ENCODE assay signal across 11 cellular contexts in the genomic region with DNA sequence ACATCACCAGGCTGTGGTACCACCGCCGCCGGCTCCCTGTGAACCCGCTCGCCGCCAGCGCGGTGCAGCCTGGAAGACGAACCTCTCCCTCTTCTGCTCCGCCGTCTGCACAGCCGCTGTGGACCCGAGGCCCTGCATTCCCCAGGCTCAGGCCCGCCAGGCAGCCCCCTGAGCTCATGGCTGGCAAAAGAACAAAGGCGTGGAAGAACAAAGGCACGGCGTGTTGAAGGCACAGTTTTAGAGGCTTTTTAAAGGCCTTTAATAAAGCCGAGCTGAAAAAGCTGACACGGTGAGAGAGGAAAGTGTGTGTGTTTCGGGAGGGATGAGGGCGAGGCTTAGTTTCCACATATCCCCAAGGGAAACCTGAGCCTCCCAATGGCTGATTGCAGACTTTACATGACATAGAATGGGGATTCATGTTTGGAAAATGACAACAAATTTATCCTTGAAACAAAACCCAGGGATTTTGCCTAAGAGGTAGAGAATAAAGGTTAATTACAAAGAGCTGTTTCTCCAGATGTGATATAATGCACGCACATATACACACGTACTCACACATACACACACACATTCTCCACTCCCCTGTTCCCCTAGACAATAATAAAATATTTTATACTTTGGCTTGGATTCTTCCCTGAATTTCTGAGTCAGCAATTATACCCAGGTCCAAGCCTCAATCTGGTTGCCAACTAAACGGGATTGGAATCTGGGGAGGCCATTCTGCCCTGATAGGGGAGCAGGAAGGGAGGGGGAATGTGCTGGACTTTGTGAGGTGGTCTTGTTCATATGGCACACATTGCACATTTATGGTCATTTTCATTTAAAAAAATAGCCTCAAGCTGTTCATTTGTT. TPM values are rescaled to one million over a fixed set of nuclear protein-coding genes. Genes with fewer than 3 reads are reported as not detected.
DNase-seq lines count a peak whose midpoint lies in the region; ATAC-seq and TF ChIP-seq lines count a peak whose summit lies in the region.
"Had no signal": no experiment of that assay in that cellular context is flagged by ENCODE, and none has a peak within 500 bp of the region (broad histone marks: within the 10 kb centered on the region; RNA-seq: fewer than 3 reads in every experiment).

No MANE protein-coding gene starts in this region.

- intact Hi-C loops in Caco-2 (cut with micrococcal nuclease; ENCODE audit: unreplicated experiment): no loop called here
- intact Hi-C loops in activated CD4-positive, alpha-beta T cell treated with anti-CD3 and anti-CD28 coated beads for 36 hours (cut with DNase I, micrococcal nuclease): no loop called here

- peaks cover 4% of the 10 kb centered on the region for H3F3A ChIP-seq in SK-N-SH (replicated peaks; ENCODE audit: insufficient read depth)

- H3K4me1 Mint-ChIP-seq in Caco-2 (ENCODE audit: low read depth, unreplicated experiment): no peaks in the 10 kb centered on the region
- H3K4me1 Mint-ChIP-seq in activated CD4-positive, alpha-beta T cell treated with anti-CD3 and anti-CD28 coated beads for 36 hours: peaks cover under 1% of the 10 kb centered on the region
- H3K4me1 Mint-ChIP-seq in effector memory CD8-positive, alpha-beta T cell (ENCODE audit: low read depth in 2 of 2): no peaks in the 10 kb centered on the region

- POLR2A ChIA-PET in SK-N-SH (lab: Yijun Ruan, JAX) (no interaction called here), Caco-2 (lab: Charles Lee) (no interaction called here)
- POLR2A ChIA-PET in activated CD4-positive, alpha-beta T cell treated with anti-CD3 and anti-CD28 coated beads for 36 hours (lab: Charles Lee): no interaction called here

- in situ Hi-C loops in brain microvascular endothelial cell (cut with HindIII; ENCODE audit: low pct_ligation_motif_present, low sequenced_read_pairs): loop anchor here (25.0 kb wide), 1 partner anchor 402 kb away; no protein-coding TSS in a partner anchor

- H3K9me3 ChIP-seq in SK-N-SH (no peaks in the 10 kb centered on the region), osteoblast (ENCODE audit: low read depth, low read length) (no peaks in the 10 kb centered on the region), Caco-2 (no peaks in the 10 kb centered on the region)
- H3K9me3 ChIP-seq: transverse colon had no signal

- H3K27ac ChIP-seq in SK-N-SH (ENCODE audit: low read depth in 2 of 2, low read length in 1 of 2) (peak overlapping the region in 1 of 2 experiments; percentile 30; a peak in 2 of 4 replicates), osteoblast (ENCODE audit: low read depth, low read length) (peak overlapping the region; percentile 93), brain microvascular endothelial cell (no peak overlapping the region)
- H3K27ac ChIP-seq: transverse colon had no signal

- ATAC-seq in activated CD4-positive, alpha-beta T cell treated with anti-CD3 and anti-CD28 coated beads for 36 hours: no peak
- no peak for ATAC-seq in effector memory CD8-positive, alpha-beta T cell (replicated peaks)
- ATAC-seq: naive thymus-derived CD4-positive, alpha-beta T cell had no signal

- TF ChIP-seq CTCF in SK-N-SH (IDR thresholded peaks at IDR 0.05) (no peak), fibroblast of pulmonary artery (IDR thresholded peaks at IDR 0.05; ENCODE audit: low read length, missing control alignments) (no peak), osteoblast (IDR thresholded peaks at IDR 0.05; ENCODE audit: extremely low read depth, low read depth, low read length) (no peak), brain microvascular endothelial cell (IDR thresholded peaks at IDR 0.05; ENCODE audit: low read depth, low read length, missing control alignments) (no peak), Caco-2 (IDR thresholded peaks at IDR 0.05; ENCODE audit: insufficient read depth in 1 of 2, low read depth in 1 of 2, low read length in 1 of 2, severe bottlenecking in 1 of 2, unreplicated experiment in 1 of 2) (no peak)

- TF ChIP-seq RAD21 in SK-N-SH (IDR thresholded peaks at IDR 0.05; ENCODE audit: low read length): no peak

- H3K4me2 ChIP-seq in SK-N-SH: no peak overlapping the region
- H3K4me2 ChIP-seq in osteoblast (ENCODE audit: insufficient read depth, low read length): peak overlapping the region; percentile 70

- peaks cover 8 to 11% of the 10 kb centered on the region in 2 experiments; a peak in 2 of 4 replicates for H3K4me1 ChIP-seq in SK-N-SH (ENCODE audit: control insufficient read depth in 1 of 2, insufficient read depth in 2 of 2, low read depth in 1 of 2, low read length in 1 of 2)
- peaks cover 53% of the 10 kb centered on the region for H3K4me1 ChIP-seq in osteoblast (ENCODE audit: insufficient read depth, low read length)
- H3K4me1 ChIP-seq in Caco-2: no peaks in the 10 kb centered on the region
- H3K4me1 ChIP-seq: transverse colon had no signal

- H3K36me3 Mint-ChIP-seq in Caco-2 (ENCODE audit: insufficient read depth, unreplicated experiment): no peaks in the 10 kb centered on the region
- H3K36me3 Mint-ChIP-seq in activated CD4-positive, alpha-beta T cell treated with anti-CD3 and anti-CD28 coated beads for 36 hours (ENCODE audit: low read depth): no peaks in the 10 kb centered on the region
- no peaks in the 10 kb centered on the region for H3K36me3 Mint-ChIP-seq in effector memory CD8-positive, alpha-beta T cell (ENCODE audit: insufficient read depth)

- H3K27me3 Mint-ChIP-seq in Caco-2 (ENCODE audit: insufficient read depth, unreplicated experiment): no peaks in the 10 kb centered on the region
- no peaks in the 10 kb centered on the region for H3K27me3 Mint-ChIP-seq in activated CD4-positive, alpha-beta T cell treated with anti-CD3 and anti-CD28 coated beads for 36 hours
- peaks cover 6 to 8% of the 10 kb centered on the region in 2 donors for H3K27me3 Mint-ChIP-seq in effector memory CD8-positive, alpha-beta T cell
- H3K27me3 Mint-ChIP-seq: naive thymus-derived CD4-positive, alpha-beta T cell had no signal

- no peaks in the 10 kb centered on the region for H3K79me2 ChIP-seq in SK-N-SH (ENCODE audit: insufficient read depth)
- peaks cover 13% of the 10 kb centered on the region for H3K79me2 ChIP-seq in osteoblast (ENCODE audit: insufficient read depth, low read length)

- H3K9ac ChIP-seq in SK-N-SH: no peak overlapping the region

- peak in 1 of 2 experiments; percentile 72; a peak in 1 of 4 replicates for TF ChIP-seq EP300 in SK-N-SH (IDR thresholded peaks at IDR 0.05; ENCODE audit: borderline replicate concordance in 1 of 2, low read depth in 1 of 2, low read length in 1 of 2)

- no peak overlapping the region for H3K4me3 Mint-ChIP-seq in Caco-2 (ENCODE audit: unreplicated experiment)
- H3K4me3 Mint-ChIP-seq in activated CD4-positive, alpha-beta T cell treated with anti-CD3 and anti-CD28 coated beads for 36 hours: no peak overlapping the region
- H3K4me3 Mint-ChIP-seq in effector memory CD8-positive, alpha-beta T cell: no peak overlapping the region
- H3K4me3 Mint-ChIP-seq: naive thymus-derived CD4-positive, alpha-beta T cell had no signal

- WGBS in SK-N-SH (ENCODE audit: low lambda C conversion rate): 79% methylated on average over 16 of the region's 24 CpGs

- no peaks in the 10 kb centered on the region for H4K20me1 ChIP-seq in SK-N-SH (ENCODE audit: insufficient read depth)
- no peaks in the 10 kb centered on the region for H4K20me1 ChIP-seq in osteoblast (ENCODE audit: insufficient read depth, low read length)

- no peaks in the 10 kb centered on the region for H3K27me3 ChIP-seq in SK-N-SH (ENCODE audit: insufficient read depth)
- H3K27me3 ChIP-seq in osteoblast (ENCODE audit: insufficient read depth, low read length): no peaks in the 10 kb centered on the region
- H3K27me3 ChIP-seq in brain microvascular endothelial cell (replicated peaks): no peaks in the 10 kb centered on the region
- H3K27me3 ChIP-seq in Caco-2 (replicated peaks; ENCODE audit: control insufficient read depth, insufficient read depth, low read length): no peaks in the 10 kb centered on the region
- H3K27me3 ChIP-seq: transverse colon had no signal

- H3K4me3 ChIP-seq in SK-N-SH (ENCODE audit: low read depth in 2 of 2, low read length in 1 of 2): no peak overlapping the region
- H3K4me3 ChIP-seq in fibroblast of pulmonary artery (replicated peaks; ENCODE audit: low read depth, low read length): no peak overlapping the region
- peak overlapping the region; percentile 5 for H3K4me3 ChIP-seq in osteoblast (ENCODE audit: insufficient read depth, low read length)
- no peak overlapping the region for H3K4me3 ChIP-seq in brain microvascular endothelial cell (ENCODE audit: low read depth, low read length)
- H3K4me3 ChIP-seq in Caco-2 (ENCODE audit: low read depth, low read length): no peak overlapping the region
- H3K4me3 ChIP-seq: transverse colon had no signal

- no peaks in the 10 kb centered on the region for H3K9me3 Mint-ChIP-seq in Caco-2 (ENCODE audit: unreplicated experiment)
- H3K9me3 Mint-ChIP-seq in activated CD4-positive, alpha-beta T cell treated with anti-CD3 and anti-CD28 coated beads for 36 hours (ENCODE audit: low read depth): no peaks in the 10 kb centered on the region
- H3K9me3 Mint-ChIP-seq in effector memory CD8-positive, alpha-beta T cell: no peaks in the 10 kb centered on the region
- H3K9me3 Mint-ChIP-seq: naive thymus-derived CD4-positive, alpha-beta T cell had no signal

- DNase-seq in ELF-1 (ENCODE audit: low read depth, low spot score): peak; percentile 86
- DNase-seq in SK-N-SH: no peak
- peak; percentile 62 for DNase-seq in fibroblast of pulmonary artery (ENCODE audit: low read depth)
- peak; percentile 94 for DNase-seq in osteoblast (ENCODE audit: insufficient read length, low spot score, missing footprints)
- DNase-seq in brain microvascular endothelial cell: no peak
- no peak for DNase-seq in Caco-2
- DNase-seq in activated CD4-positive, alpha-beta T cell treated with anti-CD3 and anti-CD28 coated beads for 36 hours: no peak
- DNase-seq in effector memory CD8-positive, alpha-beta T cell: no peak
- DNase-seq: MM.1S; naive thymus-derived CD4-positive, alpha-beta T cell; transverse colon had no signal

- H3K9me2 ChIP-seq in SK-N-SH: no peaks in the 10 kb centered on the region

- CTCF ChIA-PET in SK-N-SH (lab: Yijun Ruan, JAX) (interaction anchor here (1.2 kb wide), 1 partner anchor 16 kb away, joined by 6 read pairs; no protein-coding TSS in a partner anchor), Caco-2 (lab: Charles Lee) (no interaction called here)
- CTCF ChIA-PET in activated CD4-positive, alpha-beta T cell treated with anti-CD3 and anti-CD28 coated beads for 36 hours (lab: Charles Lee): interaction anchor here (0.8 to 1.8 kb wide), 2 partner anchors 17 to 77 kb away, joined by 3 to 4 read pairs; no protein-coding TSS in a partner anchor

- BruUV-seq in Caco-2 (replicated peaks; lab: Mats Ljungman, UMichigan): no TSS peak

- H3K27ac Mint-ChIP-seq in Caco-2 (ENCODE audit: unreplicated experiment): no peak overlapping the region
- no peak overlapping the region for H3K27ac Mint-ChIP-seq in activated CD4-positive, alpha-beta T cell treated with anti-CD3 and anti-CD28 coated beads for 36 hours
- H3K27ac Mint-ChIP-seq in effector memory CD8-positive, alpha-beta T cell: no peak overlapping the region
- H3K27ac Mint-ChIP-seq: naive thymus-derived CD4-positive, alpha-beta T cell had no signal

- H3K36me3 ChIP-seq in SK-N-SH (replicated peaks in 1 of 2; ENCODE audit: control insufficient read depth in 1 of 2, insufficient read depth in 2 of 2, low read length in 1 of 2) (no peaks in the 10 kb centered on the region), osteoblast (ENCODE audit: insufficient read depth, low read length) (peaks cover 6% of the 10 kb centered on the region), brain microvascular endothelial cell (replicated peaks) (no peaks in the 10 kb centered on the region), Caco-2 (ENCODE audit: control insufficient read depth, insufficient read depth, low read length) (no peaks in the 10 kb centered on the region)
- H3K36me3 ChIP-seq: transverse colon had no signal

- H2AFZ ChIP-seq in SK-N-SH (ENCODE audit: low read depth) (0 out of 2 replicates have a peak overlapping the region, but pooled peaks have one; percentile 20), osteoblast (ENCODE audit: low read length) (peak overlapping the region; percentile 65)

RNA-seq across cellular contexts. Expression of gene RFX8, which starts 39.7 kb away (rescaled TPM):
- polyA plus RNA-seq in SK-N-SH (2012; rRNA removed): 0.07 and 0.11 TPM in 2 replicates
- polyA plus RNA-seq in SK-N-SH (2012; cell fraction: cytosol; rRNA removed): 0.06 and 0.10 TPM in 2 replicates
- polyA plus RNA-seq in SK-N-SH (2012; cell fraction: nucleus; rRNA removed): 0.32 and 1.1 TPM in 2 replicates
- total RNA-seq in osteoblast (7.6 and 10.0 TPM in 2 replicates), Caco-2 (2022) (not detected in 2 replicates)
- total RNA-seq in activated CD4-positive, alpha-beta T cell treated with anti-CD3 and anti-CD28 coated beads for 36 hours: under 1 TPM; 0.30 to 0.90 TPM
- total RNA-seq: transverse colon had no signal
- polyA plus RNA-seq: naive thymus-derived CD4-positive, alpha-beta T cell had no signal

RNA-seq across cellular contexts. Expression of gene CREG2, which starts 47.9 kb away (rescaled TPM):
- polyA plus RNA-seq in SK-N-SH (2012; rRNA removed): 1.1 and 1.4 TPM in 2 replicates
- polyA plus RNA-seq in SK-N-SH (2012; cell fraction: cytosol; rRNA removed): 0.75 and 0.93 TPM in 2 replicates
- polyA plus RNA-seq in SK-N-SH (2012; cell fraction: nucleus; rRNA removed): 0.44 and 0.83 TPM in 2 replicates
- total RNA-seq in osteoblast (0.29 and 0.36 TPM in 2 replicates), Caco-2 (2022) (119 and 120 TPM in 2 replicates)
- not detected for total RNA-seq in activated CD4-positive, alpha-beta T cell treated with anti-CD3 and anti-CD28 coated beads for 36 hours
- polyA plus RNA-seq: naive thymus-derived CD4-positive, alpha-beta T cell had no signal

Comparison
In these comparisons a context has a peak if more than half of its experiments do, and no peak if none do; other contexts are left out.
1. DNase-seq: peak in ELF-1 (single experiment), fibroblast of pulmonary artery (single experiment) and osteoblast (single experiment); none in SK-N-SH (single experiment), brain microvascular endothelial cell (single experiment), Caco-2 (0 of 2), activated CD4-positive, alpha-beta T cell treated with anti-CD3 and anti-CD28 coated beads for 36 hours (single experiment) and effector memory CD8-positive, alpha-beta T cell (0 of 3).
2. RNA of gene CREG2, which starts 47.9 kb away (total RNA-seq): 119 to 120 TPM in Caco-2; 0.29 to 0.36 TPM in osteoblast and not detected in activated CD4-positive, alpha-beta T cell treated with anti-CD3 and anti-CD28 coated beads for 36 hours; every median in the first group is over 10 times any median in the second.